ENCODE assay signal across 1 cellular context in genomic region chr19:47427241-47428176, GRCh38.
TF ChIP-seq lines count a peak whose summit lies in the region.

No MANE protein-coding gene starts in this region.

TF ChIP-seq in HEK293, 187 proteins besides CTCF, POLR2A, EP300 and RAD21 (continued from another document):
- TF ChIP-seq ZNF398 (tag by site-specific recombination; IDR thresholded peaks at IDR 0.05) (peak; percentile 75), ZNF843 (tag by site-specific recombination; IDR thresholded peaks at IDR 0.05) (peak; percentile 47; the same call in 1 of the 2 replicates), MEIS1 (CRISPR knock-in tag; IDR thresholded peaks at IDR 0.05; ENCODE audit: borderline replicate concordance) (no peak), ZNF350 (tag by site-specific recombination; IDR thresholded peaks at IDR 0.05) (no peak), ZNF785 (tag by site-specific recombination; IDR thresholded peaks at IDR 0.05) (no peak), ZFP41 (tag by site-specific recombination; IDR thresholded peaks at IDR 0.05; ENCODE audit: borderline replicate concordance) (no peak)
